Comparison of ENCODE assay signal across 19 cellular contexts in the genomic region with DNA sequence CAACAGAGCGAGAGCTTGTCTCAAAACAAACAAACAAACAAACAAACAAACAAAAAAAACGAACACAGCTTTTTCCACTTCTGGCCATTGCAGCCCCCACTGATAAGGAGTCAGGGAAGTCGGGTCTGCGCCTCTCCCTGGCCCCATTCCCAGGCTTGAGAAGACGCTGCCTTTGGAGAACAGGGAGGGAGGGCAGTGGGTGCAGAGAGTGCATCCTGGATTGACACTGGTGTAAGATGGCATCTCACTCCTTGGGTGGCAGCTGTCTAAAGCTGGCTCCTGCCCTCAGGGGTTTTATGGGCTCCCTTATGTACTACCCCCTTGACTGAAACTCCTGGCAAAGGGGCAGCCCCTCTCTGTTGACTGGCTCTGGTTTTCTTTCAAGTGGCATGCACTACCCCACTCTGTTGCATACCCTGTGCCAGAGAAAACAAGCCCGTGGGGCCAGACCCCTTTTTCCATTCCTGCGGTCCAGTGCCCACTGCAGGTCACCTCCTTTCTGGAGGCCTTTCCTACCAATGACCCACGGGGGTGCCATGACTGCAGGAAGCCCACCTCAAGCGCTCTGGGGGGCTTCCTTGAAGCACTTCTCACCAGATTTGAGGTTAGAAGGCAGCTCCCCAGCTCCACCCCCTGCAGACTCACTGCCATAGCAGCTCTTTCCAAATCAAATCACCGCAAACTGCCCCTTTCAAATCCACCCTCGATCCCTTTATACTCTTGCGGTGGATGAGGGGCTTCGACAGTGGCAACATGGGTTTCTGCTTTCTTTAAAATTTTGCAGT. TPM values are rescaled to one million over a fixed set of nuclear protein-coding genes. Genes with fewer than 3 reads are reported as not detected.
A peak's percentile ranks its signal among the peaks of the same experiment; 100 is the strongest.
DNase-seq lines count a peak whose midpoint lies in the region; ATAC-seq, FAIRE-seq and TF ChIP-seq lines count a peak whose summit lies in the region.
"Had no signal": no experiment of that assay in that cellular context is flagged by ENCODE, and none has a peak within 500 bp of the region (broad histone marks: within the 10 kb centered on the region; RNA-seq: fewer than 3 reads in every experiment).

No MANE protein-coding gene starts in this region.

- WGBS in HepG2 (ENCODE audit: low lambda C conversion rate): 27% methylated on average over 12 of the region's 13 CpGs
- WGBS in right lobe of liver (ENCODE audit: insufficient coverage, low coverage, low lambda C conversion rate, missing lambda C conversion rate): 43% methylated on average over 10 of the region's 13 CpGs
- WGBS in sigmoid colon, 2 donors: 54 to 71% methylated on average over 13 of the region's 13 CpGs

- no peaks in the 10 kb centered on the region for H4K20me1 ChIP-seq in HepG2 (ENCODE audit: insufficient read depth, low read length)

- POLR2A ChIA-PET in HepG2 (lab: Yijun Ruan, JAX): no interaction called here

- H3K4me1 ChIP-seq in HepG2 (ENCODE audit: insufficient read depth, low read length) (peaks cover 49% of the 10 kb centered on the region), right lobe of liver (no peaks in the 10 kb centered on the region), sigmoid colon (no peaks in the 10 kb centered on the region)
- H3K4me1 ChIP-seq: ascending aorta had no signal

- H3K4me3 ChIP-seq in HepG2 (replicated peaks in 1 of 3; ENCODE audit: insufficient read depth in 1 of 3, low read depth in 2 of 3, low read length in 3 of 3) (no peak overlapping the region; a peak in 1 of 6 replicates), right lobe of liver (no peak overlapping the region), WERI-Rb-1 (ENCODE audit: low read depth, low read length) (no peak overlapping the region), fibroblast of pulmonary artery (replicated peaks; ENCODE audit: low read depth, low read length) (no peak overlapping the region), sigmoid colon (no peak overlapping the region)
- H3K4me3 ChIP-seq: ascending aorta, coronary artery, transverse colon had no signal

- TF ChIP-seq POLR2A in HepG2 (IDR thresholded peaks at IDR 0.05; ENCODE audit: insufficient read depth in 1 of 2, low read depth in 2 of 2, low read length in 2 of 2) (no peak), right lobe of liver (IDR thresholded peaks at IDR 0.05) (no peak), sigmoid colon (IDR thresholded peaks at IDR 0.05) (no peak)

- TF ChIP-seq EP300 in HepG2 (IDR thresholded peaks at IDR 0.05; ENCODE audit: low read depth in 2 of 2, low read length in 2 of 2) (no peak), HepG2 (CRISPR knock-in tag; IDR thresholded peaks at IDR 0.05; ENCODE audit: borderline replicate concordance) (no peak), sigmoid colon (IDR thresholded peaks at IDR 0.05) (no peak)

- no TSS peak for BruUV-seq in HepG2 (replicated peaks; lab: Mats Ljungman, UMichigan)

- intact Hi-C loops in HepG2 (cut with micrococcal nuclease; ENCODE audit: unreplicated experiment) (loop anchor here (5.0 kb wide), 1 partner anchor 45 kb away; a partner anchor contains a TSS), right lobe of liver (cut with DNase I) (no loop called here), sigmoid colon (cut with DNase I) (no loop called here)

- H3K27me3 ChIP-seq in HepG2 (ENCODE audit: control insufficient read depth in 1 of 2, insufficient read depth in 2 of 2, low read length in 2 of 2) (peaks cover 0 to 3% of the 10 kb centered on the region in 2 experiments; a peak in 1 of 5 replicates), right lobe of liver (no peaks in the 10 kb centered on the region), WERI-Rb-1 (ENCODE audit: insufficient read depth, low read depth, severe bottlenecking) (no peaks in the 10 kb centered on the region), sigmoid colon (no peaks in the 10 kb centered on the region)
- H3K27me3 ChIP-seq: ascending aorta had no signal

- no peak for DNase-seq in HepG2 (ENCODE audit: low spot score)
- no peak for DNase-seq in right lobe of liver
- DNase-seq in WERI-Rb-1: no peak
- no peak for DNase-seq in fibroblast of pulmonary artery (ENCODE audit: low read depth)
- DNase-seq in NCI-H1694 treated with DMSO at 0.1 percent for 48 hours (lab: John Stamatoyannopoulos, UW): no peak
- no peak for DNase-seq in sigmoid colon
- DNase-seq: activated CD4-positive, alpha-beta T cell treated with anti-CD3 and anti-CD28 coated beads, Interleukin-2, amount 50 U/mL, for 1 hour; mesenchymal stem cell; NCI-H1694; NCI-H526 treated with DMSO at 0.1 percent for 48 hours; T-helper 17 cell; transverse colon had no signal

- no peak overlapping the region; the same call in 1 of the 2 replicates for H3K4me2 ChIP-seq in HepG2 (ENCODE audit: low read depth, low read length)

- H3K9ac ChIP-seq in HepG2 (ENCODE audit: insufficient read depth, low read depth, low read length): no peak overlapping the region

- no peak for TF ChIP-seq RAD21 in HepG2 (CRISPR knock-in tag; IDR thresholded peaks at IDR 0.05)

- H3K27ac ChIP-seq in HepG2 (ENCODE audit: extremely low read length, insufficient read depth, low read length): no peak overlapping the region
- no peak overlapping the region for H3K27ac ChIP-seq in right lobe of liver
- H3K27ac ChIP-seq in WERI-Rb-1: no peak overlapping the region
- no peak overlapping the region for H3K27ac ChIP-seq in sigmoid colon
- H3K27ac ChIP-seq: ascending aorta, coronary artery, epithelial cell of prostate, transverse colon had no signal

- H2AFZ ChIP-seq in HepG2 (ENCODE audit: low read length): no peak overlapping the region

- CTCF ChIA-PET in HepG2 (lab: Yijun Ruan, JAX; ENCODE audit: low intra/inter-chr PET ratio, low total read pairs): interaction anchor here (1.6 kb wide), 1 partner anchor 57 kb away, joined by 5 read pairs; no protein-coding TSS in a partner anchor

- peak; percentile 21 for ATAC-seq in HepG2
- ATAC-seq in right lobe of liver: no peak
- no peak for ATAC-seq in HG03039 (IDR thresholded peaks at IDR 0.05; ENCODE audit: unreplicated experiment)
- ATAC-seq in HG03175 (IDR thresholded peaks at IDR 0.05; ENCODE audit: unreplicated experiment): no peak
- ATAC-seq: T-helper 17 cell had no signal

- no peaks in the 10 kb centered on the region for H3K9me3 ChIP-seq in HepG2 (ENCODE audit: low read length)
- H3K9me3 ChIP-seq in right lobe of liver: no peaks in the 10 kb centered on the region
- no peaks in the 10 kb centered on the region for H3K9me3 ChIP-seq in WERI-Rb-1 (ENCODE audit: severe bottlenecking)
- H3K9me3 ChIP-seq in sigmoid colon: no peaks in the 10 kb centered on the region
- H3K9me3 ChIP-seq: ascending aorta, transverse colon had no signal

- TF ChIP-seq CTCF in HepG2 (CRISPR knock-in tag; IDR thresholded peaks at IDR 0.05) (no peak), right lobe of liver (IDR thresholded peaks at IDR 0.05) (no peak), WERI-Rb-1 (IDR thresholded peaks at IDR 0.05; ENCODE audit: low read depth, low read length) (peak; percentile 11; the same call in 1 of the 2 replicates), fibroblast of pulmonary artery (IDR thresholded peaks at IDR 0.05; ENCODE audit: low read length, missing control alignments) (peak; percentile 3), sigmoid colon (IDR thresholded peaks at IDR 0.05) (no peak)

- H3K36me3 ChIP-seq in HepG2 (replicated peaks in 1 of 2; ENCODE audit: control insufficient read depth in 1 of 2, insufficient read depth in 2 of 2, low read length in 2 of 2) (no peaks in the 10 kb centered on the region), right lobe of liver (no peaks in the 10 kb centered on the region), WERI-Rb-1 (no peaks in the 10 kb centered on the region), sigmoid colon (no peaks in the 10 kb centered on the region)
- H3K36me3 ChIP-seq: ascending aorta, transverse colon had no signal

- no peaks in the 10 kb centered on the region for H3K79me2 ChIP-seq in HepG2 (ENCODE audit: insufficient read depth, low read length)

- in situ Hi-C loops in HepG2 (cut with HindIII; ENCODE audit: extremely low pct_ligation_motif_present, low pct_unique_long_range_greater_than_20kb): no loop called here

- no peak for FAIRE-seq in HepG2 (lab: Jason Lieb, UNC)
- FAIRE-seq: keratinocyte had no signal

RNA-seq across cellular contexts. Expression of a gene that starts 12.7 kb away (rescaled TPM):
- total RNA-seq in HepG2 (2016; rRNA removed; fragmentation: Illumina TruSeq; extraction: Trizol) (31.5 and 52.3 TPM in 2 replicates), right lobe of liver (10 to 100 TPM; 21.8 to 50.8 (median 32.6) TPM), sigmoid colon (100 to 1,000 TPM in 1 of 4 donors, 10 to 100 TPM in 3; 58.9 to 115 (median 79.2) TPM)
- 32.1 and 35.5 TPM in 2 replicates for total RNA-seq in HepG2 (2016; cell fraction: cytosol; rRNA removed; fragmentation: Illumina TruSeq; extraction: Trizol; ENCODE audit: low read depth)
- 29.7 and 54.9 TPM in 2 replicates for total RNA-seq in HepG2 (2016; cell fraction: insoluble cytoplasmic fraction; rRNA removed; fragmentation: Illumina TruSeq; extraction: Trizol)
- total RNA-seq in HepG2 (2016; cell fraction: membrane; rRNA removed; fragmentation: Illumina TruSeq; extraction: Trizol): 34.4 and 36.2 TPM in 2 replicates
- total RNA-seq in HepG2 (2016; cell fraction: nucleus; rRNA removed; fragmentation: Illumina TruSeq; extraction: Trizol): 27.2 and 28.4 TPM in 2 replicates
- polyA plus RNA-seq in HepG2 (2011; rRNA removed) (44.6 and 46.8 TPM in 2 replicates), sigmoid colon (10 to 100 TPM; 61.5 to 87.1 (median 77.5) TPM)
- 49.1 and 57.2 TPM in 2 replicates for polyA plus RNA-seq in HepG2 (2011; cell fraction: cytosol; rRNA removed)
- polyA plus RNA-seq in HepG2 (2011; cell fraction: nucleus; rRNA removed): 60.0 and 61.5 TPM in 2 replicates
- 65.4 and 72.6 TPM in 2 replicates for polyA plus RNA-seq in HepG2 (2012)
- polyA plus RNA-seq in HepG2 (2016; cell fraction: cytosol; fragmentation: Illumina TruSeq; extraction: Trizol; ENCODE audit: low read depth): 41.4 and 45.7 TPM in 2 replicates
- 38.9 and 53.1 TPM in 2 replicates for polyA plus RNA-seq in HepG2 (2016; cell fraction: insoluble cytoplasmic fraction; fragmentation: Illumina TruSeq; extraction: Trizol; ENCODE audit: low read depth)
- polyA plus RNA-seq in HepG2 (2016; cell fraction: membrane; fragmentation: Illumina TruSeq; extraction: Trizol; ENCODE audit: low read depth): 47.1 TPM in 2 replicates
- 78.1 and 86.0 TPM in 2 replicates for polyA plus RNA-seq in HepG2 (2016; cell fraction: nucleus; fragmentation: Illumina TruSeq; extraction: Trizol; ENCODE audit: insufficient read depth, low read depth)
- 10.1 and 14.3 TPM in 2 replicates for polyA minus RNA-seq in HepG2 (2011; rRNA and poly(A)+ RNA removed; ENCODE audit: low replicate concordance)
- 12.9 and 15.7 TPM in 2 replicates for polyA minus RNA-seq in HepG2 (2011; cell fraction: cytosol; rRNA and poly(A)+ RNA removed)
- polyA minus RNA-seq in HepG2 (2011; cell fraction: nucleus; rRNA and poly(A)+ RNA removed): 3.5 and 6.6 TPM in 2 replicates

RNA-seq across cellular contexts. Expression of a gene that starts 13.1 kb away (rescaled TPM):
- 8.4 and 10.0 TPM in 2 replicates for total RNA-seq in HepG2 (2016; rRNA removed; fragmentation: Illumina TruSeq; extraction: Trizol)
- 3.6 and 3.9 TPM in 2 replicates for total RNA-seq in HepG2 (2016; cell fraction: cytosol; rRNA removed; fragmentation: Illumina TruSeq; extraction: Trizol; ENCODE audit: low read depth)
- 7.4 and 8.6 TPM in 2 replicates for total RNA-seq in HepG2 (2016; cell fraction: insoluble cytoplasmic fraction; rRNA removed; fragmentation: Illumina TruSeq; extraction: Trizol)
- 8.6 and 9.6 TPM in 2 replicates for total RNA-seq in HepG2 (2016; cell fraction: membrane; rRNA removed; fragmentation: Illumina TruSeq; extraction: Trizol)
- 7.0 and 7.1 TPM in 2 replicates for total RNA-seq in HepG2 (2016; cell fraction: nucleus; rRNA removed; fragmentation: Illumina TruSeq; extraction: Trizol)
- polyA plus RNA-seq in HepG2 (2011; rRNA removed): 28.3 and 37.2 TPM in 2 replicates
- 23.1 and 32.1 TPM in 2 replicates for polyA plus RNA-seq in HepG2 (2011; cell fraction: cytosol; rRNA removed)
- polyA plus RNA-seq in HepG2 (2011; cell fraction: nucleus; rRNA removed): 31.1 and 33.6 TPM in 2 replicates
- 19.7 and 19.8 TPM in 2 replicates for polyA plus RNA-seq in HepG2 (2012)
- 6.4 and 6.8 TPM in 2 replicates for polyA plus RNA-seq in HepG2 (2016; cell fraction: cytosol; fragmentation: Illumina TruSeq; extraction: Trizol; ENCODE audit: low read depth)
- polyA plus RNA-seq in HepG2 (2016; cell fraction: insoluble cytoplasmic fraction; fragmentation: Illumina TruSeq; extraction: Trizol; ENCODE audit: low read depth): 21.1 and 22.6 TPM in 2 replicates
- 11.3 and 12.7 TPM in 2 replicates for polyA plus RNA-seq in HepG2 (2016; cell fraction: membrane; fragmentation: Illumina TruSeq; extraction: Trizol; ENCODE audit: low read depth)
- 15.2 and 18.0 TPM in 2 replicates for polyA plus RNA-seq in HepG2 (2016; cell fraction: nucleus; fragmentation: Illumina TruSeq; extraction: Trizol; ENCODE audit: insufficient read depth, low read depth)
- 31.8 and 49.3 TPM in 2 replicates for polyA minus RNA-seq in HepG2 (2011; rRNA and poly(A)+ RNA removed; ENCODE audit: low replicate concordance)
- polyA minus RNA-seq in HepG2 (2011; cell fraction: cytosol; rRNA and poly(A)+ RNA removed): 21.2 and 24.3 TPM in 2 replicates
- 14.2 and 14.8 TPM in 2 replicates for polyA minus RNA-seq in HepG2 (2011; cell fraction: nucleus; rRNA and poly(A)+ RNA removed)
- total RNA-seq in right lobe of liver: 10 to 100 TPM in 4 of 6 experiments, 1 to 10 TPM in 2; 6.5 to 14.0 (median 12.4) TPM
- 10 to 100 TPM; 22.1 to 36.3 (median 23.9) TPM for total RNA-seq in sigmoid colon
- polyA plus RNA-seq in sigmoid colon: 10 to 100 TPM; 23.4 to 26.1 (median 24.0) TPM

RNA-seq across cellular contexts. Expression of a gene that starts 13.3 kb away (rescaled TPM):
- not detected in 2 replicates for total RNA-seq in HepG2 (2016; rRNA removed; fragmentation: Illumina TruSeq; extraction: Trizol)
- total RNA-seq in HepG2 (2016; cell fraction: cytosol; rRNA removed; fragmentation: Illumina TruSeq; extraction: Trizol; ENCODE audit: low read depth): not detected in 2 replicates
- 0.12 TPM in 1 of 2 replicates, not detected in the other for total RNA-seq in HepG2 (2016; cell fraction: insoluble cytoplasmic fraction; rRNA removed; fragmentation: Illumina TruSeq; extraction: Trizol)
- total RNA-seq in HepG2 (2016; cell fraction: membrane; rRNA removed; fragmentation: Illumina TruSeq; extraction: Trizol): not detected in 2 replicates
- total RNA-seq in HepG2 (2016; cell fraction: nucleus; rRNA removed; fragmentation: Illumina TruSeq; extraction: Trizol): not detected in 2 replicates
- 0.07 TPM in 1 of 2 replicates, not detected in the other for polyA plus RNA-seq in HepG2 (2011; rRNA removed)
- 0.05 and 0.12 TPM in 2 replicates for polyA plus RNA-seq in HepG2 (2011; cell fraction: cytosol; rRNA removed)
- polyA plus RNA-seq in HepG2 (2011; cell fraction: nucleus; rRNA removed): 0.21 and 0.23 TPM in 2 replicates
- polyA plus RNA-seq in HepG2 (2012): 0.07 and 0.12 TPM in 2 replicates
- polyA plus RNA-seq in HepG2 (2016; cell fraction: cytosol; fragmentation: Illumina TruSeq; extraction: Trizol; ENCODE audit: low read depth): 0.24 TPM in 1 of 2 replicates, not detected in the other
- not detected in 2 replicates for polyA plus RNA-seq in HepG2 (2016; cell fraction: insoluble cytoplasmic fraction; fragmentation: Illumina TruSeq; extraction: Trizol; ENCODE audit: low read depth)
- not detected in 2 replicates for polyA plus RNA-seq in HepG2 (2016; cell fraction: membrane; fragmentation: Illumina TruSeq; extraction: Trizol; ENCODE audit: low read depth)
- polyA plus RNA-seq in HepG2 (2016; cell fraction: nucleus; fragmentation: Illumina TruSeq; extraction: Trizol; ENCODE audit: insufficient read depth, low read depth): not detected in 2 replicates
- polyA minus RNA-seq in HepG2 (2011; rRNA and poly(A)+ RNA removed; ENCODE audit: low replicate concordance): 0.12 TPM in 1 of 2 replicates, not detected in the other
- polyA minus RNA-seq in HepG2 (2011; cell fraction: cytosol; rRNA and poly(A)+ RNA removed): not detected in 2 replicates
- 0.37 TPM in 1 of 2 replicates, not detected in the other for polyA minus RNA-seq in HepG2 (2011; cell fraction: nucleus; rRNA and poly(A)+ RNA removed)
- not detected for total RNA-seq in right lobe of liver
- under 1 TPM in 1 of 4 donors, not detected in 3; 0.49 TPM for total RNA-seq in sigmoid colon
- not detected for polyA plus RNA-seq in sigmoid colon
- total RNA-seq: ascending aorta, RPMI7951, T-helper 17 cell, transverse colon had no signal
- polyA plus RNA-seq: keratinocyte had no signal

RNA-seq across cellular contexts. Expression of a gene that starts 29.6 kb away (rescaled TPM):
- total RNA-seq in HepG2 (2016; rRNA removed; fragmentation: Illumina TruSeq; extraction: Trizol) (18.1 and 22.5 TPM in 2 replicates), right lobe of liver (10 to 100 TPM; 14.3 to 34.1 (median 20.6) TPM), sigmoid colon (10 to 100 TPM; 33.8 to 38.8 (median 37.0) TPM)
- 9.9 and 12.6 TPM in 2 replicates for total RNA-seq in HepG2 (2016; cell fraction: cytosol; rRNA removed; fragmentation: Illumina TruSeq; extraction: Trizol; ENCODE audit: low read depth)
- 12.3 and 22.5 TPM in 2 replicates for total RNA-seq in HepG2 (2016; cell fraction: insoluble cytoplasmic fraction; rRNA removed; fragmentation: Illumina TruSeq; extraction: Trizol)
- 9.7 and 12.2 TPM in 2 replicates for total RNA-seq in HepG2 (2016; cell fraction: membrane; rRNA removed; fragmentation: Illumina TruSeq; extraction: Trizol)
- 15.9 and 17.5 TPM in 2 replicates for total RNA-seq in HepG2 (2016; cell fraction: nucleus; rRNA removed; fragmentation: Illumina TruSeq; extraction: Trizol)
- polyA plus RNA-seq in HepG2 (2011; rRNA removed) (11.3 and 13.1 TPM in 2 replicates), sigmoid colon (10 to 100 TPM; 22.2 to 50.0 (median 26.4) TPM)
- 7.2 and 7.5 TPM in 2 replicates for polyA plus RNA-seq in HepG2 (2011; cell fraction: cytosol; rRNA removed)
- polyA plus RNA-seq in HepG2 (2011; cell fraction: nucleus; rRNA removed): 32.9 and 42.8 TPM in 2 replicates
- polyA plus RNA-seq in HepG2 (2012): 17.3 and 24.6 TPM in 2 replicates
- 8.9 and 10.6 TPM in 2 replicates for polyA plus RNA-seq in HepG2 (2016; cell fraction: cytosol; fragmentation: Illumina TruSeq; extraction: Trizol; ENCODE audit: low read depth)
- polyA plus RNA-seq in HepG2 (2016; cell fraction: insoluble cytoplasmic fraction; fragmentation: Illumina TruSeq; extraction: Trizol; ENCODE audit: low read depth): 26.7 and 35.4 TPM in 2 replicates
- 9.0 and 11.4 TPM in 2 replicates for polyA plus RNA-seq in HepG2 (2016; cell fraction: membrane; fragmentation: Illumina TruSeq; extraction: Trizol; ENCODE audit: low read depth)
- polyA plus RNA-seq in HepG2 (2016; cell fraction: nucleus; fragmentation: Illumina TruSeq; extraction: Trizol; ENCODE audit: insufficient read depth, low read depth): 48.2 and 61.5 TPM in 2 replicates
- 11.0 and 12.8 TPM in 2 replicates for polyA minus RNA-seq in HepG2 (2011; rRNA and poly(A)+ RNA removed; ENCODE audit: low replicate concordance)
- polyA minus RNA-seq in HepG2 (2011; cell fraction: cytosol; rRNA and poly(A)+ RNA removed): 8.1 and 11.4 TPM in 2 replicates
- polyA minus RNA-seq in HepG2 (2011; cell fraction: nucleus; rRNA and poly(A)+ RNA removed): 9.7 and 11.7 TPM in 2 replicates

RNA-seq across cellular contexts. Expression of a gene that starts 31.8 kb away (rescaled TPM):
- total RNA-seq in HepG2 (2016; rRNA removed; fragmentation: Illumina TruSeq; extraction: Trizol) (3.1 and 4.0 TPM in 2 replicates), right lobe of liver (1 to 10 TPM in 1 of 6 experiments, under 1 TPM in 3, not detected in 2; 0.35 to 1.2 (median 0.89) TPM), sigmoid colon (10 to 100 TPM in 1 of 4 donors, 1 to 10 TPM in 1, under 1 TPM in 1, not detected in 1; 0.36 to 12.4 (median 2.8) TPM)
- total RNA-seq in HepG2 (2016; cell fraction: cytosol; rRNA removed; fragmentation: Illumina TruSeq; extraction: Trizol; ENCODE audit: low read depth): 1.9 and 2.0 TPM in 2 replicates
- total RNA-seq in HepG2 (2016; cell fraction: insoluble cytoplasmic fraction; rRNA removed; fragmentation: Illumina TruSeq; extraction: Trizol): 3.1 and 3.9 TPM in 2 replicates
- total RNA-seq in HepG2 (2016; cell fraction: membrane; rRNA removed; fragmentation: Illumina TruSeq; extraction: Trizol): 3.6 and 3.8 TPM in 2 replicates
- total RNA-seq in HepG2 (2016; cell fraction: nucleus; rRNA removed; fragmentation: Illumina TruSeq; extraction: Trizol): 2.9 and 3.0 TPM in 2 replicates
- polyA plus RNA-seq in HepG2 (2011; rRNA removed) (2.8 and 4.1 TPM in 2 replicates), sigmoid colon (1 to 10 TPM; 1.6 to 3.6 (median 2.9) TPM)
- 1.2 and 1.3 TPM in 2 replicates for polyA plus RNA-seq in HepG2 (2011; cell fraction: cytosol; rRNA removed)
- 5.4 and 6.6 TPM in 2 replicates for polyA plus RNA-seq in HepG2 (2011; cell fraction: nucleus; rRNA removed)
- polyA plus RNA-seq in HepG2 (2012): 3.6 and 8.7 TPM in 2 replicates
- 3.2 and 3.7 TPM in 2 replicates for polyA plus RNA-seq in HepG2 (2016; cell fraction: cytosol; fragmentation: Illumina TruSeq; extraction: Trizol; ENCODE audit: low read depth)
- 10.6 and 14.5 TPM in 2 replicates for polyA plus RNA-seq in HepG2 (2016; cell fraction: insoluble cytoplasmic fraction; fragmentation: Illumina TruSeq; extraction: Trizol; ENCODE audit: low read depth)
- 7.3 and 8.5 TPM in 2 replicates for polyA plus RNA-seq in HepG2 (2016; cell fraction: membrane; fragmentation: Illumina TruSeq; extraction: Trizol; ENCODE audit: low read depth)
- polyA plus RNA-seq in HepG2 (2016; cell fraction: nucleus; fragmentation: Illumina TruSeq; extraction: Trizol; ENCODE audit: insufficient read depth, low read depth): 9.9 and 15.5 TPM in 2 replicates
- 3.5 and 6.1 TPM in 2 replicates for polyA minus RNA-seq in HepG2 (2011; rRNA and poly(A)+ RNA removed; ENCODE audit: low replicate concordance)
- 1.2 and 1.6 TPM in 2 replicates for polyA minus RNA-seq in HepG2 (2011; cell fraction: cytosol; rRNA and poly(A)+ RNA removed)
- 3.0 and 3.9 TPM in 2 replicates for polyA minus RNA-seq in HepG2 (2011; cell fraction: nucleus; rRNA and poly(A)+ RNA removed)

Comparison
In these comparisons a context has a peak if more than half of its experiments do, and no peak if none do; other contexts are left out.
1. CTCF ChIP-seq: peak in WERI-Rb-1 (single experiment) and fibroblast of pulmonary artery (single experiment); none in HepG2 (single experiment), right lobe of liver (0 of 4) and sigmoid colon (0 of 4).